In genomic region chr2:62221141-62221540, GRCh38 we compare ENCODE assay signal across 9 cellular contexts. TPM values are rescaled to one million over a fixed set of nuclear protein-coding genes. Genes with fewer than 3 reads are reported as not detected.
DNase-seq lines count a peak whose midpoint lies in the region; ATAC-seq and FAIRE-seq lines count a peak whose summit lies in the region.
"Had no signal": no experiment of that assay in that cellular context is flagged by ENCODE, and none has a peak within 500 bp of the region (broad histone marks: within the 10 kb centered on the region; RNA-seq: fewer than 3 reads in every experiment).

No MANE protein-coding gene starts in this region.

- H2AFZ ChIP-seq in ACC112 (ENCODE audit: low read length, unreplicated experiment) = no peak overlapping the region

- H3K4me3 ChIP-seq in ACC112 (ENCODE audit: low read depth, low read length) = 0 out of 2 replicates have a peak overlapping the region, but pooled peaks have one; percentile 0
- no peak overlapping the region for H3K4me3 ChIP-seq in aorta (ENCODE audit: low read length in 2 of 2)

- WGBS in aorta, 2 donors = 62 to 68% methylated on average over 1 of the region's 1 CpG

- H3K36me3 ChIP-seq in ACC112 (ENCODE audit: insufficient read depth, low read length) (peaks cover 15% of the 10 kb centered on the region), aorta (ENCODE audit: control insufficient read depth in 1 of 2, insufficient read depth in 2 of 2, low read length in 1 of 2) (no peaks in the 10 kb centered on the region)

- H3K9me3 Mint-ChIP-seq in activated T-helper 2 cell treated with anti-CD3 and anti-CD28 coated beads, Interferon-gamma antibody, Interleukin-2, Interleukin-4, amounts not matched to agents 10 μg/mL and 5 μg/mL and 100 μg/mL, durations not matched to agents 14 hours and 24 hours and 36 hours = peaks cover 18% of the 10 kb centered on the region
- no peaks in the 10 kb centered on the region for H3K9me3 Mint-ChIP-seq in immature natural killer cell

- intact Hi-C loops in activated T-helper 2 cell treated with anti-CD3 and anti-CD28 coated beads, Interferon-gamma antibody, Interleukin-2, Interleukin-4, amounts not matched to agents 10 μg/mL and 5 μg/mL and 100 μg/mL, durations not matched to agents 14 hours and 24 hours and 36 hours (cut with micrococcal nuclease) = no loop called here
- intact Hi-C loops in aorta (cut with DNase I) = no loop called here

- no peak for ATAC-seq in aorta (ENCODE audit: low FRiP score)
- no peak for ATAC-seq in HG02623 (IDR thresholded peaks at IDR 0.05; ENCODE audit: unreplicated experiment)

- no peaks in the 10 kb centered on the region for H3K9me3 ChIP-seq in aorta (ENCODE audit: control insufficient read depth, low read length)

- peaks cover 60% of the 10 kb centered on the region for H3K79me2 ChIP-seq in ACC112 (ENCODE audit: control insufficient read depth, insufficient read depth, low read length, unreplicated experiment)

- H3K27me3 ChIP-seq in ACC112 (ENCODE audit: insufficient read depth, low read length) (no peaks in the 10 kb centered on the region), aorta (ENCODE audit: control insufficient read depth in 1 of 2, insufficient read depth in 2 of 2, low read length in 1 of 2) (no peaks in the 10 kb centered on the region)

- H3K36me3 Mint-ChIP-seq in activated T-helper 2 cell treated with anti-CD3 and anti-CD28 coated beads, Interferon-gamma antibody, Interleukin-2, Interleukin-4, amounts not matched to agents 10 μg/mL and 5 μg/mL and 100 μg/mL, durations not matched to agents 14 hours and 24 hours and 36 hours (ENCODE audit: low read depth) = peaks cover 74% of the 10 kb centered on the region
- H3K36me3 Mint-ChIP-seq in immature natural killer cell = peaks cover 12 to 23% (median 21%) of the 10 kb centered on the region in 3 donors

- no peaks in the 10 kb centered on the region for H3K27me3 Mint-ChIP-seq in activated T-helper 2 cell treated with anti-CD3 and anti-CD28 coated beads, Interferon-gamma antibody, Interleukin-2, Interleukin-4, amounts not matched to agents 10 μg/mL and 5 μg/mL and 100 μg/mL, durations not matched to agents 14 hours and 24 hours and 36 hours (ENCODE audit: low read depth)
- peaks cover 0 to 5% (median 2%) of the 10 kb centered on the region in 3 donors for H3K27me3 Mint-ChIP-seq in immature natural killer cell (ENCODE audit: low read depth in 3 of 3)

- peaks cover 48% of the 10 kb centered on the region for H3K4me1 Mint-ChIP-seq in activated T-helper 2 cell treated with anti-CD3 and anti-CD28 coated beads, Interferon-gamma antibody, Interleukin-2, Interleukin-4, amounts not matched to agents 10 μg/mL and 5 μg/mL and 100 μg/mL, durations not matched to agents 14 hours and 24 hours and 36 hours (ENCODE audit: low read depth)
- peaks cover 78 to 96% of the 10 kb centered on the region in 2 donors for H3K4me1 Mint-ChIP-seq in immature natural killer cell

- no peak overlapping the region for H3K27ac ChIP-seq in ACC112 (ENCODE audit: low read depth, low read length)
- no peak overlapping the region for H3K27ac ChIP-seq in aorta (ENCODE audit: low read depth in 1 of 2, low read length in 2 of 2)

- DNase-seq in GM19239 (ENCODE audit: insufficient read length, low spot score) = no peak
- no peak for DNase-seq in activated T-helper 2 cell treated with anti-CD3 and anti-CD28 coated beads, Interferon-gamma antibody, Interleukin-2, Interleukin-4, amounts not matched to agents 10 μg/mL and 5 μg/mL and 100 μg/mL, durations not matched to agents 14 hours and 24 hours and 36 hours (ENCODE audit: low spot score)
- no peak for DNase-seq in immature natural killer cell
- DNase-seq in aorta = no peak
- no peak for DNase-seq in activated gamma-delta T cell (lab: John Stamatoyannopoulos, UW)
- DNase-seq in SKM-1 treated with dmso at 0.1 percent for 144 hours (lab: John Stamatoyannopoulos, UW; ENCODE audit: unreplicated experiment) = no peak
- DNase-seq: T1000 had no signal

- peak; percentile 57 for FAIRE-seq in GM19239 (lab: Jason Lieb, UNC)

- no peak overlapping the region for H3K4me3 Mint-ChIP-seq in activated T-helper 2 cell treated with anti-CD3 and anti-CD28 coated beads, Interferon-gamma antibody, Interleukin-2, Interleukin-4, amounts not matched to agents 10 μg/mL and 5 μg/mL and 100 μg/mL, durations not matched to agents 14 hours and 24 hours and 36 hours (ENCODE audit: low read depth)
- H3K4me3 Mint-ChIP-seq in immature natural killer cell = no peak overlapping the region

- peak overlapping the region; percentile 26 for H3K27ac Mint-ChIP-seq in activated T-helper 2 cell treated with anti-CD3 and anti-CD28 coated beads, Interferon-gamma antibody, Interleukin-2, Interleukin-4, amounts not matched to agents 10 μg/mL and 5 μg/mL and 100 μg/mL, durations not matched to agents 14 hours and 24 hours and 36 hours
- peak overlapping the region; percentile 82 to 98 (median 94) for H3K27ac Mint-ChIP-seq in immature natural killer cell

- H3K4me1 ChIP-seq in ACC112 (ENCODE audit: control insufficient read depth, insufficient read depth, low read length, unreplicated experiment) (peaks cover 27% of the 10 kb centered on the region), aorta (ENCODE audit: control insufficient read depth in 1 of 2, insufficient read depth in 2 of 2, low read length in 2 of 2) (peaks cover 2 to 3% of the 10 kb centered on the region in 2 donors)

RNA-seq across cellular contexts. Expression of gene B3GNT2, which starts 25.2 kb away (rescaled TPM):
- 29.0 and 29.3 TPM in 2 replicates for total RNA-seq in activated T-helper 2 cell treated with anti-CD3 and anti-CD28 coated beads, Interferon-gamma antibody, Interleukin-2, Interleukin-4, amounts not matched to agents 10 μg/mL and 5 μg/mL and 100 μg/mL, durations not matched to agents 14 hours and 24 hours and 36 hours
- polyA plus RNA-seq in immature natural killer cell (10 to 100 TPM; 46.7 to 96.9 (median 50.4) TPM), aorta (10 to 100 TPM; 17.0 to 29.1 TPM)
- total RNA-seq in aorta = 10 to 100 TPM; 16.4 to 26.0 TPM
